11 cellular contexts compared by ENCODE assay signal in the genomic region with DNA sequence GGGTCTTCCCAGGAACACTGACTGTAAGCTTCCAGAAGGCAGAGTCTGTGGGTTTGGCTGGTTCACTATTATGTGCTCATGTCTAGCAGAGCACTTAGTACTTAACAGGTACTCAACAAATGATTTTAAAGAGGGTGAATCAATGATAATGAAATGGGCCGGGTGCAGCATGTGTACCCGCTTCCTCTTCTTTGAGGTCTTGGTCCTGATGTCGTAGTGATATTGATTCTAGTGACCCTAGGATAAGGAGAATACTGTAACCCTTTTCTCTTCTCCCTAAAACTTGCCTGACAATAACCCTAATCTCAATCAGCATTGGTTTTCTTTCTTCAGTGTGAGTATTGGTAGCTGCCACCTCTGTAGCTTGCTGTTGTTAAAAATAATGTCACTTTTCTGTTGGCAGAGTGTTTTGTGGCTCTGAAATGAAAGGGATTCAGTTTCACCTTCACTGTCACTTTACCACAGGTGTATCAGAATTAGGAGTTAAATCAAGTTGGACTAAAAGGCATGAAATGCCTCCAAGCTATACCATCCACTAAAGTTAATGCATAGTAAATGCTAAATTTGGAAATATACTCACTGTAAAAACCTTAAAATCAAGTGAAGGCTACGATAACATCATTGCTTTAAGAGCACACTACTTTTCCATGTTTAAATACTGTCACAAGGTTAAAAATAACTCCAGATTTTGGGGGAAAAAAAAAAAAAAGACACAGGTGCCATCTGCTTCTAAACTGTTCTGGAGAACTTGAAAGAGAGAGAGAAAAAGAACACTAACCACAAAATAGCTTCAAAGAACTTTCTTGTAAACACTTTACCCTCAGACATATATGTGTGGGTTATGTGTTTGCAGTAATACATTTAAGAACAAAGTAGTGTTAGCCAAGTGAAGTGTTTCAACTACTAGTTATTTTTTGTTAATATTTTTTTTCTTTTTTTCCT. TPM values are rescaled to one million over a fixed set of nuclear protein-coding genes. Genes with fewer than 3 reads are reported as not detected.
DNase-seq lines count a peak whose midpoint lies in the region; ATAC-seq and TF ChIP-seq lines count a peak whose summit lies in the region.
"Had no signal": no experiment of that assay in that cellular context is flagged by ENCODE, and none has a peak within 500 bp of the region (broad histone marks: within the 10 kb centered on the region; RNA-seq: fewer than 3 reads in every experiment).

No MANE protein-coding gene starts in this region.

- in situ Hi-C loops in transverse colon (cut with MboI; ENCODE audit: low pct_ligation_motif_present in 1 of 4, low pct_unique_long_range_greater_than_20kb in 1 of 4, low sequenced_read_pairs in 3 of 4): no loop called here

- peak overlapping the region; percentile 81 for H3K4me3 Mint-ChIP-seq in activated naive CD4-positive, alpha-beta T cell treated with anti-CD3 and anti-CD28 coated beads, Interleukin-2, amount 10 ng/mL, durations not matched to agents 7 days and 5 days
- H3K4me3 Mint-ChIP-seq in T-helper 1 cell treated with Interleukin-12 subunit alpha and Interleukin-12 subunit beta and Interleukin-4 antibody, amounts not matched to agents 30 μg/mL and 1 μg/mL, for 36 hours: peak overlapping the region; percentile 79

- H3K36me3 ChIP-seq in transverse colon (no peaks in the 10 kb centered on the region), stomach (no peaks in the 10 kb centered on the region)
- H3K36me3 ChIP-seq: upper lobe of right lung had no signal

- no peaks in the 10 kb centered on the region for H3K9me3 Mint-ChIP-seq in activated naive CD4-positive, alpha-beta T cell treated with anti-CD3 and anti-CD28 coated beads, Interleukin-2, amount 10 ng/mL, durations not matched to agents 7 days and 5 days
- no peaks in the 10 kb centered on the region for H3K9me3 Mint-ChIP-seq in T-helper 1 cell treated with Interleukin-12 subunit alpha and Interleukin-12 subunit beta and Interleukin-4 antibody, amounts not matched to agents 30 μg/mL and 1 μg/mL, for 36 hours

- H3K27ac ChIP-seq in transverse colon (peak overlapping the region; percentile 5 to 38 (median 12)), stomach (peak overlapping the region in 1 of 5 donors; percentile 41)
- H3K27ac ChIP-seq: upper lobe of right lung had no signal

- H3K4me1 ChIP-seq in transverse colon: no peaks in the 10 kb centered on the region
- H3K4me1 ChIP-seq in stomach: peaks cover 0 to 2% (median under 1%) of the 10 kb centered on the region in 4 donors
- H3K4me1 ChIP-seq: upper lobe of right lung had no signal

- peaks cover 55% of the 10 kb centered on the region for H3K36me3 Mint-ChIP-seq in activated naive CD4-positive, alpha-beta T cell treated with anti-CD3 and anti-CD28 coated beads, Interleukin-2, amount 10 ng/mL, durations not matched to agents 7 days and 5 days
- H3K36me3 Mint-ChIP-seq in T-helper 1 cell treated with Interleukin-12 subunit alpha and Interleukin-12 subunit beta and Interleukin-4 antibody, amounts not matched to agents 30 μg/mL and 1 μg/mL, for 36 hours (ENCODE audit: low read depth): peaks cover 24% of the 10 kb centered on the region

- H3K4me3 ChIP-seq in transverse colon: no peak overlapping the region
- H3K4me3 ChIP-seq in stomach: no peak overlapping the region
- H3K4me3 ChIP-seq: upper lobe of right lung had no signal

- H3K27ac Mint-ChIP-seq in activated naive CD4-positive, alpha-beta T cell treated with anti-CD3 and anti-CD28 coated beads, Interleukin-2, amount 10 ng/mL, durations not matched to agents 7 days and 5 days: peak overlapping the region; percentile 100
- H3K27ac Mint-ChIP-seq in T-helper 1 cell treated with Interleukin-12 subunit alpha and Interleukin-12 subunit beta and Interleukin-4 antibody, amounts not matched to agents 30 μg/mL and 1 μg/mL, for 36 hours: peak overlapping the region; percentile 96

- no peak for TF ChIP-seq POLR2A in transverse colon (IDR thresholded peaks at IDR 0.05)
- TF ChIP-seq POLR2A in stomach (IDR thresholded peaks at IDR 0.05): no peak

- H3K27me3 Mint-ChIP-seq in activated naive CD4-positive, alpha-beta T cell treated with anti-CD3 and anti-CD28 coated beads, Interleukin-2, amount 10 ng/mL, durations not matched to agents 7 days and 5 days: no peaks in the 10 kb centered on the region
- H3K27me3 Mint-ChIP-seq in T-helper 1 cell treated with Interleukin-12 subunit alpha and Interleukin-12 subunit beta and Interleukin-4 antibody, amounts not matched to agents 30 μg/mL and 1 μg/mL, for 36 hours (ENCODE audit: low read depth): no peaks in the 10 kb centered on the region

- 75 to 95% methylated on average over 3 to 4 of the region's 4 CpGs for WGBS in transverse colon (ENCODE audit: low coverage in 1 of 2), 2 donors
- 60 to 77% (median 69%) methylated on average over 4 of the region's 4 CpGs for WGBS in stomach, 5 donors

- intact Hi-C loops in transverse colon (cut with DNase I; ENCODE audit: low total_unique reads) (no loop called here), Right ventricle myocardium superior (cut with DNase I) (no loop called here), stomach (cut with DNase I; ENCODE audit: low total_unique reads) (no loop called here)

- TF ChIP-seq EP300 in transverse colon (IDR thresholded peaks at IDR 0.05; ENCODE audit: low read depth) (no peak), stomach (IDR thresholded peaks at IDR 0.05) (no peak)

- DNase-seq in activated naive CD4-positive, alpha-beta T cell treated with anti-CD3 and anti-CD28 coated beads, Interleukin-2, amount 10 ng/mL, durations not matched to agents 7 days and 5 days: no peak
- no peak for DNase-seq in activated naive CD4-positive, alpha-beta T cell (lab: John Stamatoyannopoulos, UW)
- DNase-seq in transverse colon (no peak), LoVo (ENCODE audit: low spot score) (no peak), Right ventricle myocardium superior (no peak), stomach (no peak)
- DNase-seq: midbrain, NCI-H748 treated with DMSO at 0.1 percent for 48 hours, upper lobe of right lung had no signal

- TF ChIP-seq CTCF in transverse colon (IDR thresholded peaks at IDR 0.05) (no peak), stomach (IDR thresholded peaks at IDR 0.05) (no peak)

- CTCF ChIA-PET in activated naive CD4-positive, alpha-beta T cell treated with anti-CD3 and anti-CD28 coated beads, Interleukin-2, amount 10 ng/mL, durations not matched to agents 7 days and 5 days (lab: Charles Lee): interaction anchor here (1.2 to 2.1 kb wide), 5 partner anchors 8 to 48 kb away, joined by 3 to 12 read pairs (median 6); no protein-coding TSS in a partner anchor

- H3K4me1 Mint-ChIP-seq in activated naive CD4-positive, alpha-beta T cell treated with anti-CD3 and anti-CD28 coated beads, Interleukin-2, amount 10 ng/mL, durations not matched to agents 7 days and 5 days: peaks cover 75% of the 10 kb centered on the region
- H3K4me1 Mint-ChIP-seq in T-helper 1 cell treated with Interleukin-12 subunit alpha and Interleukin-12 subunit beta and Interleukin-4 antibody, amounts not matched to agents 30 μg/mL and 1 μg/mL, for 36 hours (ENCODE audit: low read depth): peaks cover 78% of the 10 kb centered on the region

- ATAC-seq in HG02973 (IDR thresholded peaks at IDR 0.05; ENCODE audit: unreplicated experiment): peak; percentile 23
- ATAC-seq in Right ventricle myocardium superior (ENCODE audit: poor library complexity): no peak

- H3K27me3 ChIP-seq in transverse colon (peaks cover 16% of the 10 kb centered on the region), stomach (peaks cover 0 to 30% (median 9%) of the 10 kb centered on the region in 3 donors)

- H3K9me3 ChIP-seq in transverse colon: no peaks in the 10 kb centered on the region
- H3K9me3 ChIP-seq in stomach: no peaks in the 10 kb centered on the region
- H3K9me3 ChIP-seq: upper lobe of right lung had no signal

RNA-seq across cellular contexts. Expression of gene CAMK4, which starts 6.0 kb away (rescaled TPM):
- 1 to 10 TPM in 3 of 4 donors, under 1 TPM in 1; 0.75 to 5.6 (median 4.7) TPM for total RNA-seq in transverse colon
- total RNA-seq in Right ventricle myocardium superior: 0.16 TPM
- 10 to 100 TPM in 3 of 5 donors, under 1 TPM in 2; 0.45 to 25.1 (median 16.9) TPM for total RNA-seq in stomach
- polyA plus RNA-seq in stomach: 1 to 10 TPM in 2 of 3 donors, under 1 TPM in 1; 0.48 to 6.3 (median 1.4) TPM
